In genomic region chr12:57001448-57001906, GRCh38 we compare ENCODE assay signal across 8 cellular contexts. TPM values are rescaled to one million over a fixed set of nuclear protein-coding genes. Genes with fewer than 3 reads are reported as not detected.
A peak's percentile ranks its signal among the peaks of the same experiment; 100 is the strongest.
DNase-seq lines count a peak whose midpoint lies in the region; ATAC-seq and TF ChIP-seq lines count a peak whose summit lies in the region.

No MANE protein-coding gene starts in this region.

- peaks cover 72% of the 10 kb centered on the region for H3K4me1 Mint-ChIP-seq in activated naive CD4-positive, alpha-beta T cell treated with anti-CD3 and anti-CD28 coated beads, Interleukin-2, amount 50 U/mL, for 24 hours

- no peaks in the 10 kb centered on the region for H3K27me3 Mint-ChIP-seq in activated naive CD4-positive, alpha-beta T cell treated with anti-CD3 and anti-CD28 coated beads, Interleukin-2, amount 50 U/mL, for 24 hours

- H3K36me3 Mint-ChIP-seq in activated naive CD4-positive, alpha-beta T cell treated with anti-CD3 and anti-CD28 coated beads, Interleukin-2, amount 50 U/mL, for 24 hours = peaks cover 18% of the 10 kb centered on the region

- no peaks in the 10 kb centered on the region for H3K36me3 ChIP-seq in smooth muscle cell (ENCODE audit: low read depth)

- H4K20me1 ChIP-seq in smooth muscle cell (ENCODE audit: low read depth) = peaks cover 59% of the 10 kb centered on the region

- TF ChIP-seq CTCF in C4-2B (conservative IDR thresholded peaks at IDR 0.05) (peak; percentile 93), smooth muscle cell (IDR thresholded peaks at IDR 0.05; ENCODE audit: borderline replicate concordance, insufficient read depth, poor library complexity, severe bottlenecking) (peak; percentile 83)

- no peak overlapping the region for H2AFZ ChIP-seq in smooth muscle cell (ENCODE audit: low read depth)

- H3K9me3 ChIP-seq in smooth muscle cell (replicated peaks; ENCODE audit: low read depth) = no peaks in the 10 kb centered on the region

- peak; percentile 51 for DNase-seq in HCEC 1CT
- peak; percentile 50 for DNase-seq in SK-N-DZ (ENCODE audit: low spot score)
- DNase-seq in left ventricle myocardium superior = peak; percentile 71
- DNase-seq in smooth muscle cell (lab: John Stamatoyannopoulos, UW; ENCODE audit: unreplicated experiment) = peak; percentile 11
- DNase-seq in NCI-H446 treated with DMSO at 0.1 percent for 48 hours (lab: John Stamatoyannopoulos, UW) = no peak

- peak; percentile 41 for ATAC-seq in left ventricle myocardium superior
- no peak for ATAC-seq in GM18867 (IDR thresholded peaks at IDR 0.05; ENCODE audit: unreplicated experiment)

- intact Hi-C loops in left ventricle myocardium superior (cut with micrococcal nuclease) = no loop called here

- peaks cover 7% of the 10 kb centered on the region for H3K4me1 ChIP-seq in smooth muscle cell (ENCODE audit: low read depth)

- H3K9me3 Mint-ChIP-seq in activated naive CD4-positive, alpha-beta T cell treated with anti-CD3 and anti-CD28 coated beads, Interleukin-2, amount 50 U/mL, for 24 hours = no peaks in the 10 kb centered on the region

- H3K4me2 ChIP-seq in smooth muscle cell = no peak overlapping the region

- peak overlapping the region; percentile 40 for H3K27ac ChIP-seq in C4-2B
- H3K27ac ChIP-seq in smooth muscle cell (ENCODE audit: low read depth) = no peak overlapping the region

- WGBS in smooth muscle cell (ENCODE audit: low lambda C conversion rate) = 49% methylated on average over 13 of the region's 13 CpGs

- no peaks in the 10 kb centered on the region for H3K27me3 ChIP-seq in smooth muscle cell (ENCODE audit: low read depth)

- H3K27ac Mint-ChIP-seq in activated naive CD4-positive, alpha-beta T cell treated with anti-CD3 and anti-CD28 coated beads, Interleukin-2, amount 50 U/mL, for 24 hours = peak overlapping the region; percentile 57

- peaks cover 49% of the 10 kb centered on the region for H3K79me2 ChIP-seq in smooth muscle cell (ENCODE audit: low read depth)

- H3F3A ChIP-seq in smooth muscle cell (ENCODE audit: low read depth) = no peaks in the 10 kb centered on the region

- peak overlapping the region; percentile 33 for H3K4me3 Mint-ChIP-seq in activated naive CD4-positive, alpha-beta T cell treated with anti-CD3 and anti-CD28 coated beads, Interleukin-2, amount 50 U/mL, for 24 hours

- H3K9ac ChIP-seq in smooth muscle cell (ENCODE audit: low read depth) = no peak overlapping the region

- no peak overlapping the region for H3K4me3 ChIP-seq in smooth muscle cell

RNA-seq across cellular contexts. Expression of gene ZBTB39, which starts 4.9 kb away (rescaled TPM):
- polyA plus RNA-seq in SK-N-DZ (2014; cell fraction: cytosol; rRNA removed) = 13.9 and 19.2 TPM in 2 replicates
- 11.6 and 15.3 TPM in 2 replicates for polyA plus RNA-seq in SK-N-DZ (2014; cell fraction: nucleus; rRNA removed)
- total RNA-seq in left ventricle myocardium superior (3.4 TPM), smooth muscle cell (7.3 and 8.5 TPM in 2 replicates)
- polyA plus RNA-seq in smooth muscle cell = 2.6 and 3.6 TPM in 2 replicates

RNA-seq across cellular contexts. Expression of gene TAC3, which starts 14.9 kb away (rescaled TPM):
- polyA plus RNA-seq in SK-N-DZ (2014; cell fraction: cytosol; rRNA removed) = 22.2 and 24.3 TPM in 2 replicates
- polyA plus RNA-seq in SK-N-DZ (2014; cell fraction: nucleus; rRNA removed) = 7.5 and 10.3 TPM in 2 replicates
- total RNA-seq in left ventricle myocardium superior (not detected), smooth muscle cell (0.90 and 6.3 TPM in 2 replicates)
- polyA plus RNA-seq in smooth muscle cell = 1.7 and 4.1 TPM in 2 replicates

RNA-seq across cellular contexts. Expression of gene RDH16, which starts 44.1 kb away (rescaled TPM):
- polyA plus RNA-seq in SK-N-DZ (2014; cell fraction: cytosol; rRNA removed) = 0.22 TPM in 1 of 2 replicates, not detected in the other
- 0.38 and 0.68 TPM in 2 replicates for polyA plus RNA-seq in SK-N-DZ (2014; cell fraction: nucleus; rRNA removed)
- 0.12 TPM for total RNA-seq in left ventricle myocardium superior
- total RNA-seq in smooth muscle cell = 0.94 and 2.0 TPM in 2 replicates
- 0.55 and 3.4 TPM in 2 replicates for polyA plus RNA-seq in smooth muscle cell

RNA-seq across cellular contexts. Expression of gene MYO1A, which starts 48.5 kb away (rescaled TPM):
- not detected in 2 replicates for polyA plus RNA-seq in SK-N-DZ (2014; cell fraction: cytosol; rRNA removed)
- 0.22 TPM in 1 of 2 replicates, not detected in the other for polyA plus RNA-seq in SK-N-DZ (2014; cell fraction: nucleus; rRNA removed)
- total RNA-seq in left ventricle myocardium superior (not detected), smooth muscle cell (not detected in 2 replicates)
- polyA plus RNA-seq in smooth muscle cell = not detected in 2 replicates
